Comparison of ENCODE assay signal across 1 cellular context in the genomic region with DNA sequence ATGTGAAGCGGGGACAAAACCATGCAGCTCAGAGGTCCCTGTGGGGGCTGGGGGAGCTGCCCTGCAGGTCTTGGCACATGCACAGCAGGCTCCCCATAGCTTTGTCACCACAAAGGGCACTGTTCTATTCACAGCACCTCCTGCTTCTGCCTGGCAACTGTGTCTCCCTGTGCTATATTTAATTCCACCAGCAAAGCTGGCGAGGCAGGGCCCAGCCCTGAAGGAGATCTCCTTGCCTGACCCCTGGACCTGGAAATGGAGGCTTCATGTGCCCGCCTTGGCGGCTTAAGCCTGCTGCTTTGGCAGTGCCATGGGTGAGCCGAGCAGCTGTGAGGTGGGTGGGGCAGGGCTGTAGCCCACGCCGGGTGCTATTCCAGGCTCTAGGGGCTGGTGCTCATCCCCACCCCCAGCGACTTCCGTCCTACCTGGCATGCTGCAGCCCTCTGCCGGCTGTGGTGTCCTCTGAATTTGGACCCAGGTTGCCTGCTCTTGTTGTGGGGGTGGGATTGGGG.
TF ChIP-seq lines count a peak whose summit lies in the region.

No MANE protein-coding gene starts in this region.

TF ChIP-seq in IMR-90, 13 proteins besides CTCF, POLR2A, EP300 and RAD21 (continued from another document):
- no peak for TF ChIP-seq NFE2L2 (IDR thresholded peaks at IDR 0.05; ENCODE audit: low read depth, low read length)
